In genomic region chr3:179438836-179439235, GRCh38 we compare ENCODE assay signal across 11 cellular contexts. TPM values are rescaled to one million over a fixed set of nuclear protein-coding genes. Genes with fewer than 3 reads are reported as not detected.
DNase-seq lines count a peak whose midpoint lies in the region; ATAC-seq lines count a peak whose summit lies in the region.
"Had no signal": no experiment of that assay in that cellular context is flagged by ENCODE, and none has a peak within 500 bp of the region (broad histone marks: within the 10 kb centered on the region; RNA-seq: fewer than 3 reads in every experiment).

No MANE protein-coding gene starts in this region.

- H3K4me1 ChIP-seq in iPS-20b (ENCODE audit: insufficient read depth, low read length): peaks cover 12% of the 10 kb centered on the region

- H3K36me3 ChIP-seq in iPS-20b (ENCODE audit: insufficient read depth, low read depth, low read length): no peaks in the 10 kb centered on the region

- ATAC-seq in GM18867 (IDR thresholded peaks at IDR 0.05; ENCODE audit: unreplicated experiment) (peak; percentile 91), GM21723 (IDR thresholded peaks at IDR 0.05; ENCODE audit: unreplicated experiment) (peak; percentile 89), HG03442 (IDR thresholded peaks at IDR 0.05; ENCODE audit: unreplicated experiment) (peak; percentile 81), HG03280 (IDR thresholded peaks at IDR 0.05; ENCODE audit: unreplicated experiment) (no peak)

- H3K27me3 Mint-ChIP-seq in activated T-helper 1 cell treated with anti-CD3 and anti-CD28 coated beads, Interleukin-12 subunit alpha, Interleukin-12 subunit beta, Interleukin-2, Interleukin-4 antibody, amounts not matched to agents 30 ng/mL and 10 ng/mL and 1 ng/mL, durations not matched to agents 14 hours and 24 hours and 36 hours (ENCODE audit: insufficient read depth): peaks cover 3% of the 10 kb centered on the region

- H3K9ac ChIP-seq in iPS-20b (ENCODE audit: low read depth, low read length): peak overlapping the region; percentile 41; the same call in 1 of the 2 replicates

- no peak for DNase-seq in activated T-helper 1 cell treated with anti-CD3 and anti-CD28 coated beads, Interleukin-12 subunit alpha, Interleukin-12 subunit beta, Interleukin-2, Interleukin-4 antibody, amounts not matched to agents 30 ng/mL and 10 ng/mL and 1 ng/mL, durations not matched to agents 14 hours and 24 hours and 36 hours (ENCODE audit: low spot score)
- DNase-seq in NCI-H2029 treated with DMSO at 0.1 percent for 48 hours (lab: John Stamatoyannopoulos, UW) (no peak), Ammon's horn (ENCODE audit: low spot score) (no peak)
- DNase-seq: activated gamma-delta T cell treated with Interleukin-2 at 50 U/mL for 16 hours had no signal

- peaks cover 14% of the 10 kb centered on the region for H3K4me1 Mint-ChIP-seq in activated T-helper 1 cell treated with anti-CD3 and anti-CD28 coated beads, Interleukin-12 subunit alpha, Interleukin-12 subunit beta, Interleukin-2, Interleukin-4 antibody, amounts not matched to agents 30 ng/mL and 10 ng/mL and 1 ng/mL, durations not matched to agents 14 hours and 24 hours and 36 hours (ENCODE audit: low read depth)

- peaks cover 2% of the 10 kb centered on the region for H3K36me3 Mint-ChIP-seq in activated T-helper 1 cell treated with anti-CD3 and anti-CD28 coated beads, Interleukin-12 subunit alpha, Interleukin-12 subunit beta, Interleukin-2, Interleukin-4 antibody, amounts not matched to agents 30 ng/mL and 10 ng/mL and 1 ng/mL, durations not matched to agents 14 hours and 24 hours and 36 hours (ENCODE audit: low read depth)

- no peaks in the 10 kb centered on the region for H3K9me3 ChIP-seq in iPS-20b (ENCODE audit: insufficient read depth, low read depth, low read length)

- H3K27ac Mint-ChIP-seq in activated T-helper 1 cell treated with anti-CD3 and anti-CD28 coated beads, Interleukin-12 subunit alpha, Interleukin-12 subunit beta, Interleukin-2, Interleukin-4 antibody, amounts not matched to agents 30 ng/mL and 10 ng/mL and 1 ng/mL, durations not matched to agents 14 hours and 24 hours and 36 hours: no peak overlapping the region
- H3K27ac Mint-ChIP-seq: T-helper 1 cell treated with Interleukin-12 subunit alpha and Interleukin-12 subunit beta and Interleukin-4 antibody, amounts not matched to agents 30 μg/mL and 1 μg/mL, for 36 hours had no signal

- intact Hi-C loops in activated T-helper 1 cell treated with anti-CD3 and anti-CD28 coated beads, Interleukin-12 subunit alpha, Interleukin-12 subunit beta, Interleukin-2, Interleukin-4 antibody, amounts not matched to agents 30 ng/mL and 10 ng/mL and 1 ng/mL, durations not matched to agents 14 hours and 24 hours and 36 hours (cut with micrococcal nuclease): no loop called here

- H3K27me3 ChIP-seq in iPS-20b (ENCODE audit: insufficient read depth, low read length): no peaks in the 10 kb centered on the region

- H3K27ac ChIP-seq in iPS-20b (ENCODE audit: low read length): no peak overlapping the region
- H3K27ac ChIP-seq: epithelial cell of prostate had no signal

- 0 out of 2 replicates have a peak overlapping the region, but pooled peaks have one; percentile 6 for H3K4me3 ChIP-seq in iPS-20b (ENCODE audit: low read length)

- H3K9me3 Mint-ChIP-seq in activated T-helper 1 cell treated with anti-CD3 and anti-CD28 coated beads, Interleukin-12 subunit alpha, Interleukin-12 subunit beta, Interleukin-2, Interleukin-4 antibody, amounts not matched to agents 30 ng/mL and 10 ng/mL and 1 ng/mL, durations not matched to agents 14 hours and 24 hours and 36 hours: no peaks in the 10 kb centered on the region
- H3K9me3 Mint-ChIP-seq: T-helper 1 cell treated with Interleukin-12 subunit alpha and Interleukin-12 subunit beta and Interleukin-4 antibody, amounts not matched to agents 30 μg/mL and 1 μg/mL, for 36 hours had no signal

- no peak overlapping the region for H3K4me3 Mint-ChIP-seq in activated T-helper 1 cell treated with anti-CD3 and anti-CD28 coated beads, Interleukin-12 subunit alpha, Interleukin-12 subunit beta, Interleukin-2, Interleukin-4 antibody, amounts not matched to agents 30 ng/mL and 10 ng/mL and 1 ng/mL, durations not matched to agents 14 hours and 24 hours and 36 hours
- H3K4me3 Mint-ChIP-seq: T-helper 1 cell treated with Interleukin-12 subunit alpha and Interleukin-12 subunit beta and Interleukin-4 antibody, amounts not matched to agents 30 μg/mL and 1 μg/mL, for 36 hours had no signal

RNA-seq across cellular contexts. Expression of gene GNB4, which starts 12.4 kb away (rescaled TPM):
- 13.9 and 15.4 TPM in 2 replicates for total RNA-seq in activated T-helper 1 cell treated with anti-CD3 and anti-CD28 coated beads, Interleukin-12 subunit alpha, Interleukin-12 subunit beta, Interleukin-2, Interleukin-4 antibody, amounts not matched to agents 30 ng/mL and 10 ng/mL and 1 ng/mL, durations not matched to agents 14 hours and 24 hours and 36 hours
